Comparison of ENCODE assay signal across 20 cellular contexts in the genomic region with DNA sequence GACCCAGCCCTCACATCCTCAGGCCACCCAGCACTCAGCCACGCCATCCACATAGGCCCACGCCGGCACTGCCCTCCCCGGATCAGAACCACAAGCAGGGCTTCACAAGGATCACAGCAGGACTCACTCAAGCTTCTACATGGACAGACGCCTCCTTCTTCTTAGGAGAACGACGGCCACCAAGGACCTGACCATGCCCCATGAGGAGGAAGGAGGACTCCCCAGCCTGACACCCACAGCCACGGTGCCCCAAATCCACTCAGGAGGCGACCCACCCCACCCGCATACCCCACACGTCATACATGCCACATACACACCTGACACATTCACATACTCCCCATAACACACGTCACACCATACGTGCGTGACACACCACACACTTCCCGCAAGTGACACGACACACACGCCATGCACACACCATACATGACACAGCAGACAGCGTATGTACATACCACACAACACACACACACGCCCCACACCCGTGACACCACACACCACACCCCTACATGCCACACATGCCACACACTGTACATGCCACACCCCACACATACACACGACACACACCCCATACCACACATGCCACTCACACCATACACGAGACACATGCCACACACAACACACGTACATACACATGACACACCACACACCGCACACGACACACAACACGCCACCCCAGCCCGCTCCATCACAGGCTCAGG. TPM values are rescaled to one million over a fixed set of nuclear protein-coding genes. Genes with fewer than 3 reads are reported as not detected.
DNase-seq lines count a peak whose midpoint lies in the region; ATAC-seq, FAIRE-seq and TF ChIP-seq lines count a peak whose summit lies in the region.
"Had no signal": no experiment of that assay in that cellular context is flagged by ENCODE, and none has a peak within 500 bp of the region (broad histone marks: within the 10 kb centered on the region; RNA-seq: fewer than 3 reads in every experiment).

No MANE protein-coding gene starts in this region.

- H3K36me3 ChIP-seq in endodermal cell (ENCODE audit: control insufficient read depth, insufficient read depth, low read length) (peaks cover 28% of the 10 kb centered on the region), spleen (peaks cover 0 to 65% (median 33%) of the 10 kb centered on the region in 6 donors)

- H3K36me3 Mint-ChIP-seq in activated T-cell treated with anti-CD3 and anti-CD28 coated beads, Interleukin-2, amount 50 U/mL, for 24 hours (ENCODE audit: low read depth), result peaks cover 69% of the 10 kb centered on the region
- H3K36me3 Mint-ChIP-seq in activated T-cell treated with anti-CD3 and anti-CD28 coated beads, Interleukin-2, amount 50 U/mL, for 72 hours (ENCODE audit: insufficient read depth in 2 of 2), result peaks cover 3 to 5% of the 10 kb centered on the region in 2 donors
- H3K36me3 Mint-ChIP-seq in endodermal cell (ENCODE audit: low read depth), result peaks cover 37% of the 10 kb centered on the region

- TF ChIP-seq POLR2A in spleen (IDR thresholded peaks at IDR 0.05), result no peak

- intact Hi-C loops in spleen (cut with DNase I; ENCODE audit: low total_unique reads), result no loop called here

- peaks cover 11% of the 10 kb centered on the region for H3K4me1 Mint-ChIP-seq in activated T-cell treated with anti-CD3 and anti-CD28 coated beads, Interleukin-2, amount 50 U/mL, for 24 hours (ENCODE audit: low read depth)
- peaks cover 10% of the 10 kb centered on the region for H3K4me1 Mint-ChIP-seq in activated T-cell treated with anti-CD3 and anti-CD28 coated beads, Interleukin-2, amount 50 U/mL, for 72 hours (ENCODE audit: low read depth)
- peaks cover 1% of the 10 kb centered on the region for H3K4me1 Mint-ChIP-seq in endodermal cell

- TF ChIP-seq CTCF in endodermal cell (conservative IDR thresholded peaks at IDR 0.05), result no peak
- TF ChIP-seq CTCF in spleen (IDR thresholded peaks at IDR 0.05 in 8 of 11, conservative IDR thresholded peaks at IDR 0.05 in 3 of 11), result no peak

- DNase-seq in activated T-cell treated with anti-CD3 and anti-CD28 coated beads, Interleukin-2, amount 50 U/mL, for 24 hours, result no peak
- no peak for DNase-seq in activated T-cell treated with anti-CD3 and anti-CD28 coated beads, Interleukin-2, amount 50 U/mL, for 72 hours
- DNase-seq in HTR-8/SVneo (ENCODE audit: insufficient read length, low spot score) (no peak), endodermal cell (no peak), spleen (peak; percentile 35)
- DNase-seq: activated CD4-positive, alpha-beta T cell treated with anti-CD3 and anti-CD28 coated beads for 4 hours; central memory CD4-positive, alpha-beta T cell; effector CD8-positive, alpha-beta T cell; immature natural killer cell; KBM-7; NCI-H2081 treated with DMSO at 0.1 percent for 48 hours; NCI-H526; T1000; tibial artery had no signal

- H3K4me1 ChIP-seq in endodermal cell (ENCODE audit: control insufficient read depth, insufficient read depth, low read length) (no peaks in the 10 kb centered on the region), spleen (peaks cover 4 to 52% (median 19%) of the 10 kb centered on the region in 6 donors)

- peak overlapping the region; percentile 1 for H3K27ac Mint-ChIP-seq in activated T-cell treated with anti-CD3 and anti-CD28 coated beads, Interleukin-2, amount 50 U/mL, for 24 hours
- no peak overlapping the region for H3K27ac Mint-ChIP-seq in activated T-cell treated with anti-CD3 and anti-CD28 coated beads, Interleukin-2, amount 50 U/mL, for 72 hours
- peak overlapping the region; percentile 62 for H3K27ac Mint-ChIP-seq in endodermal cell

- 90 to 98% methylated on average over 9 to 27 of the region's 27 CpGs for WGBS in endodermal cell (ENCODE audit: insufficient coverage in 1 of 2, insufficient read length in 1 of 2), 2 experiments
- 93 to 96% (median 94%) methylated on average over 24 to 27 of the region's 27 CpGs for WGBS in spleen, 5 donors

- H3K27me3 ChIP-seq in endodermal cell (ENCODE audit: control insufficient read depth, insufficient read depth, low read length, poor library complexity, severe bottlenecking) (no peaks in the 10 kb centered on the region), spleen (replicated peaks in 1 of 7) (no peaks in the 10 kb centered on the region)
- H3K27me3 ChIP-seq: heart left ventricle, tibial artery had no signal

- H3K27me3 Mint-ChIP-seq in activated T-cell treated with anti-CD3 and anti-CD28 coated beads, Interleukin-2, amount 50 U/mL, for 24 hours, result no peaks in the 10 kb centered on the region
- H3K27me3 Mint-ChIP-seq in activated T-cell treated with anti-CD3 and anti-CD28 coated beads, Interleukin-2, amount 50 U/mL, for 72 hours (ENCODE audit: low read depth), result no peaks in the 10 kb centered on the region
- H3K27me3 Mint-ChIP-seq in endodermal cell (ENCODE audit: insufficient read depth), result no peaks in the 10 kb centered on the region

- no peak overlapping the region for H3K4me3 ChIP-seq in endodermal cell (ENCODE audit: low read length)
- H3K4me3 ChIP-seq in spleen, result no peak overlapping the region
- H3K4me3 ChIP-seq: heart left ventricle, prostate gland, tibial artery had no signal

- H3K9me3 ChIP-seq in endodermal cell (ENCODE audit: control insufficient read depth, low read length) (no peaks in the 10 kb centered on the region), spleen (no peaks in the 10 kb centered on the region)
- H3K9me3 ChIP-seq: heart left ventricle, prostate gland, tibial artery had no signal

- no peak overlapping the region for H3K9ac ChIP-seq in endodermal cell (ENCODE audit: extremely low read depth, low read length, poor library complexity, severe bottlenecking)

- FAIRE-seq in HTR-8/SVneo (lab: Jason Lieb, UNC), result peak; percentile 98
- FAIRE-seq: A204.1 had no signal

- H3K27ac ChIP-seq in endodermal cell (ENCODE audit: low read depth, low read length), result peak overlapping the region; percentile 81
- H3K27ac ChIP-seq in spleen, result no peak overlapping the region
- H3K27ac ChIP-seq: heart left ventricle, prostate gland, tibial artery had no signal

- H3K9me3 Mint-ChIP-seq in activated T-cell treated with anti-CD3 and anti-CD28 coated beads, Interleukin-2, amount 50 U/mL, for 24 hours, result no peaks in the 10 kb centered on the region
- H3K9me3 Mint-ChIP-seq in activated T-cell treated with anti-CD3 and anti-CD28 coated beads, Interleukin-2, amount 50 U/mL, for 72 hours, result no peaks in the 10 kb centered on the region
- no peaks in the 10 kb centered on the region for H3K9me3 Mint-ChIP-seq in endodermal cell
- H3K9me3 Mint-ChIP-seq: immature natural killer cell had no signal

- ATAC-seq in activated T-cell treated with anti-CD3 and anti-CD28 coated beads, Interleukin-2, amount 50 U/mL, for 72 hours (replicated peaks in 1 of 2), result no peak
- no peak for ATAC-seq in GM21529 (IDR thresholded peaks at IDR 0.05; ENCODE audit: unreplicated experiment)
- no peak for ATAC-seq in HG03565 (IDR thresholded peaks at IDR 0.05; ENCODE audit: unreplicated experiment)
- ATAC-seq in GM21528 (IDR thresholded peaks at IDR 0.05; ENCODE audit: low FRiP score, unreplicated experiment), result no peak
- ATAC-seq: heart left ventricle had no signal

- H3K4me3 Mint-ChIP-seq in activated T-cell treated with anti-CD3 and anti-CD28 coated beads, Interleukin-2, amount 50 U/mL, for 24 hours, result no peak overlapping the region
- H3K4me3 Mint-ChIP-seq in activated T-cell treated with anti-CD3 and anti-CD28 coated beads, Interleukin-2, amount 50 U/mL, for 72 hours, result no peak overlapping the region
- H3K4me3 Mint-ChIP-seq in endodermal cell, result no peak overlapping the region
- H3K4me3 Mint-ChIP-seq: immature natural killer cell had no signal

RNA-seq across cellular contexts. Expression of a gene that starts 50.4 kb away (rescaled TPM):
- 10 to 100 TPM; 39.9 to 44.5 TPM for total RNA-seq in activated T-cell treated with anti-CD3 and anti-CD28 coated beads, Interleukin-2, amount 50 U/mL, for 72 hours
- total RNA-seq in endodermal cell (10 to 100 TPM; 50.1 to 51.8 TPM), spleen (10 to 100 TPM; 18.9 to 57.2 (median 41.3) TPM)
- 57.3 TPM for polyA plus RNA-seq in endodermal cell (2013, experiment 1 of 2)
- 47.7 TPM for polyA plus RNA-seq in endodermal cell (2013, experiment 2 of 2)
- polyA plus RNA-seq in spleen, result 10 to 100 TPM; 10.1 to 20.6 (median 15.0) TPM
